ENCODE assay signal across 23 cellular contexts in genomic region chr6:119179062-119179461, GRCh38.
"Had no signal": no experiment of that assay in that cellular context is flagged by ENCODE, and none has a peak within 500 bp of the region (broad histone marks: within the 10 kb centered on the region; RNA-seq: fewer than 3 reads in every experiment).

No MANE protein-coding gene starts in this region.

- H3K9me3 ChIP-seq: left ventricle myocardium inferior, mucosa of descending colon, ovary, prostate gland, sigmoid colon, spleen, tibial nerve, uterus had no signal

- H3K36me3 ChIP-seq: ovary, prostate gland, uterus had no signal

- H3K27ac Mint-ChIP-seq: natural killer cell treated with Interleukin-12 subunit alpha and Interleukin-12 subunit beta and Interleukin-15 and Interleukin-18, amount 100 ng/mL, for 72 hours; stimulated activated naive CD8-positive, alpha-beta T cell treated with anti-CD3 and anti-CD28 coated beads, Interleukin-15, Interleukin-2, amounts not matched to agents 100 ng/mL and 50 ng/mL, for 24 hours had no signal

- H3K4me3 Mint-ChIP-seq: naive thymus-derived CD4-positive, alpha-beta T cell; natural killer cell treated with Interleukin-12 subunit alpha and Interleukin-12 subunit beta and Interleukin-15 and Interleukin-18, amount 100 ng/mL, for 72 hours; stimulated activated effector memory CD8-positive, alpha-beta T cell treated with anti-CD3 and anti-CD28 coated beads, Interleukin-12 subunit alpha, Interleukin-12 subunit beta, amount 100 ng/mL, for 72 hours; stimulated activated naive CD8-positive, alpha-beta T cell treated with anti-CD3 and anti-CD28 coated beads, Interleukin-15, Interleukin-2, amounts not matched to agents 100 ng/mL and 50 ng/mL, for 24 hours; type B pancreatic cell had no signal

- H3K4me1 ChIP-seq: prostate gland, uterus had no signal

- H3K4me3 ChIP-seq: left ventricle myocardium inferior, lung, mucosa of descending colon, ovary, prostate gland, sigmoid colon, spleen, tibial nerve, uterus had no signal

- H3K27me3 ChIP-seq: ovary, sigmoid colon, spleen, tibial nerve, uterus had no signal

- DNase-seq: hypothalamus; islet precursor cell; left ventricle myocardium inferior; midbrain; mucosa of descending colon; naive thymus-derived CD4-positive, alpha-beta T cell; ovary; retina; right cardiac atrium; sigmoid colon; small intestine; spleen; stimulated activated CD4-positive, alpha-beta T cell treated with anti-CD3 and anti-CD28 coated beads, Interleukin-4, amount 100 ng/mL, for 24 hours; substantia nigra; uterus had no signal

- FAIRE-seq: small intestine had no signal

- H3K9me3 Mint-ChIP-seq: immature natural killer cell; naive thymus-derived CD4-positive, alpha-beta T cell; natural killer cell treated with Interleukin-12 subunit alpha and Interleukin-12 subunit beta and Interleukin-15 and Interleukin-18, amount 100 ng/mL, for 72 hours; stimulated activated effector memory CD8-positive, alpha-beta T cell treated with anti-CD3 and anti-CD28 coated beads, Interleukin-12 subunit alpha, Interleukin-12 subunit beta, amount 100 ng/mL, for 72 hours; stimulated activated naive CD8-positive, alpha-beta T cell treated with anti-CD3 and anti-CD28 coated beads, Interleukin-15, Interleukin-2, amounts not matched to agents 100 ng/mL and 50 ng/mL, for 24 hours; type B pancreatic cell had no signal

- ATAC-seq: mucosa of descending colon; naive thymus-derived CD4-positive, alpha-beta T cell; right cardiac atrium had no signal

- H3K27me3 Mint-ChIP-seq: naive thymus-derived CD4-positive, alpha-beta T cell; natural killer cell treated with Interleukin-12 subunit alpha and Interleukin-12 subunit beta and Interleukin-15 and Interleukin-18, amount 100 ng/mL, for 72 hours; stimulated activated naive CD8-positive, alpha-beta T cell treated with anti-CD3 and anti-CD28 coated beads, Interleukin-15, Interleukin-2, amounts not matched to agents 100 ng/mL and 50 ng/mL, for 24 hours; type B pancreatic cell had no signal

- H3K27ac ChIP-seq: left ventricle myocardium inferior, ovary, prostate gland, sigmoid colon, spleen, tibial nerve, uterus had no signal
